Comparison of ENCODE assay signal across 8 cellular contexts in genomic region chr17:4966844-4967538, GRCh38. TPM values are rescaled to one million over a fixed set of nuclear protein-coding genes. Genes with fewer than 3 reads are reported as not detected.
DNase-seq lines count a peak whose midpoint lies in the region; ATAC-seq and TF ChIP-seq lines count a peak whose summit lies in the region.

No MANE protein-coding gene starts in this region.

- TF ChIP-seq RAD21 in Ishikawa (IDR thresholded peaks at IDR 0.05; ENCODE audit: low read depth) = no peak

- DNase-seq in DMS79 (lab: John Stamatoyannopoulos, UW) (peak; percentile 99), OCI-M1 (lab: John Stamatoyannopoulos, UW) (peak; percentile 100), activated T-helper 1 cell treated with Interleukin-2 at 50 U/mL for 16 hours (ENCODE audit: low read depth) (peak; percentile 91), fibroblast of gingiva (ENCODE audit: low read depth) (peak; percentile 100), myocyte (ENCODE audit: low read depth) (peak; percentile 100)
- DNase-seq in stimulated activated CD8-positive, alpha-beta memory T cell treated with anti-CD3 and anti-CD28 coated beads, Interleukin-7, amount 100 ng/mL, for 48 hours (ENCODE audit: extremely low read depth in 1 of 2, low read depth in 1 of 2) = peak; percentile 80 to 92

- peak; percentile 24; the same call in 1 of the 2 replicates for TF ChIP-seq EP300 in Ishikawa (IDR thresholded peaks at IDR 0.05; ENCODE audit: borderline replicate concordance)

- ATAC-seq in GM21619 (IDR thresholded peaks at IDR 0.05; ENCODE audit: unreplicated experiment) = peak; percentile 77

TF ChIP-seq in Ishikawa, 13 proteins besides CTCF, POLR2A, EP300 and RAD21:
- TF ChIP-seq TEAD4 (IDR thresholded peaks at IDR 0.05) (peak; percentile 87), TAF1 (IDR thresholded peaks at IDR 0.05; ENCODE audit: low read depth) (peak; percentile 82), ZBTB7A (IDR thresholded peaks at IDR 0.05; ENCODE audit: low read depth) (peak; percentile 66; the same call in 1 of the 2 replicates), NFIC (IDR thresholded peaks at IDR 0.05) (no peak), YY1 (IDR thresholded peaks at IDR 0.05; ENCODE audit: low read depth) (no peak), EGR1 (IDR thresholded peaks at IDR 0.05) (no peak), USF1 (IDR thresholded peaks at IDR 0.05) (peak; percentile 34; the same call in 1 of the 2 replicates), TCF12 (IDR thresholded peaks at IDR 0.05; ENCODE audit: low read depth) (0 out of 2 replicates have a peak, but pooled peaks have one; percentile 42), MAX (IDR thresholded peaks at IDR 0.05) (peak; percentile 72), CEBPB (IDR thresholded peaks at IDR 0.05) (no peak), REST (IDR thresholded peaks at IDR 0.05; ENCODE audit: low read depth) (no peak), FOXM1 (IDR thresholded peaks at IDR 0.05; ENCODE audit: borderline replicate concordance, low read depth) (peak; percentile 50; the same call in 1 of the 2 replicates), CREB1 (IDR thresholded peaks at IDR 0.05; ENCODE audit: low read depth) (no peak)
TF ChIP-seq in Ishikawa: peak in this region for 7.

RNA-seq across cellular contexts. Expression of gene SPAG7, which starts 0.6 kb away (rescaled TPM):
- 114 and 133 TPM in 2 replicates for total RNA-seq in myocyte
- polyA plus RNA-seq in myocyte (2012) = 104 TPM

RNA-seq across cellular contexts. Expression of gene ENO3, which starts 16.1 kb away (rescaled TPM):
- total RNA-seq in myocyte = 833 and 1,073 TPM in 2 replicates
- 380 TPM for polyA plus RNA-seq in myocyte (2012)

RNA-seq across cellular contexts. Expression of gene PFN1, which starts 18.7 kb away (rescaled TPM):
- total RNA-seq in myocyte = 1,067 and 1,213 TPM in 2 replicates
- 1,485 TPM for polyA plus RNA-seq in myocyte (2012)

RNA-seq across cellular contexts. Expression of gene CAMTA2, which starts 20.5 kb away (rescaled TPM):
- 13.7 and 23.8 TPM in 2 replicates for total RNA-seq in myocyte
- 98.7 TPM for polyA plus RNA-seq in myocyte (2012)

RNA-seq across cellular contexts. Expression of gene RNF167, which starts 26.9 kb away (rescaled TPM):
- 40.1 and 53.3 TPM in 2 replicates for total RNA-seq in myocyte
- polyA plus RNA-seq in myocyte (2012) = 108 TPM

Comparison
In these comparisons a context has a peak if more than half of its experiments do, and no peak if none do; other contexts are left out.
1. Peak in every context shown above with its lines: DNase-seq and ATAC-seq.